In the genomic region with DNA sequence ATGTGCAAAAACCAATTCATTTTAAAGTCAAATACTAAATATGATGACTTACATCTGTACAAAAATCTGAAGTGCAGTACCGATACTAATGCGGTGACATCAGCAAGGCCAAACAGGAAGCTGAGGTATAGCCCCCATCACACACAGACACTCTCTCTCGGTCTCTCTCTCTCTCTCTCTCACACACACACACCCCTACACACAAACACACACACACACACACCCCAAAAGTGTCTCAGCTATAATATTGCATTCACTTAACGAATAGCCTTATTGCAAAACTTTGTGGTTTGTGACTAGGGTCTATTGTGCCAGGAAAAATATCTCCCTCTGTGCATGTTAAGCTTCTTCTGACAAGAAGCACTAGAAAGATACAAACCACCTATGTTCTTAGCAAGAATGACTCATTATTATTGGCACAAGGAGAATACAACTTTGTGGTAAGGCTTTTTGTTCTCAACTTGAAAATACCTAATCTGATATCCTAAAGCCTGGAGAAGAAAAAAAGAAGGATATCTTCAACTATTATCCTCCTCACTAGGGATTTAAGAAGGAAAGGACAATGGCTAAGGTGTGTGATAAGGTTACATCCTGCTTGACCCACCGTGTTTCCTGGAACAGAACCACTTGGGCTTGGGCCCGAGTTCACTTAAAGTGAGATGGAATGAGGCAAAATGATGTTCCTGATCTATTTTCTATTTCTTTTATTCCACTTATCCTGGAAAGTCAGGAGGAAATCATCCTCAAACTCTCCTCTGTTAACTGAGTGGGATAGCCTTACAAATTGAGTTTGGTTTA, we compare ENCODE assay signal across 8 cellular contexts.
A peak's percentile ranks its signal among the peaks of the same experiment; 100 is the strongest.
DNase-seq lines count a peak whose midpoint lies in the region; ATAC-seq and TF ChIP-seq lines count a peak whose summit lies in the region.

No MANE protein-coding gene starts in this region.

- H3K4me3 Mint-ChIP-seq in CD4-positive, CD25-positive, alpha-beta regulatory T cell, result peak overlapping the region; percentile 13 to 76 (median 58)
- H3K4me3 Mint-ChIP-seq in activated CD8-positive, alpha-beta T cell treated with anti-CD3 and anti-CD28 coated beads for 36 hours, result peak overlapping the region; percentile 34
- no peak overlapping the region for H3K4me3 Mint-ChIP-seq in progenitor cell of endocrine pancreas (ENCODE audit: low read depth)

- peak; percentile 90 to 93 for ATAC-seq in CD4-positive, CD25-positive, alpha-beta regulatory T cell (ENCODE audit: low read depth in 2 of 2)
- peak; percentile 85 for ATAC-seq in GM19468 (IDR thresholded peaks at IDR 0.05; ENCODE audit: extremely low read depth, unreplicated experiment)
- ATAC-seq in HG03571 (IDR thresholded peaks at IDR 0.05; ENCODE audit: unreplicated experiment), result peak; percentile 90
- peak; percentile 90 for ATAC-seq in activated CD8-positive, alpha-beta T cell treated with anti-CD3 and anti-CD28 coated beads for 36 hours

- peaks cover 0 to 3% (median 1%) of the 10 kb centered on the region in 7 donors for H3K9me3 Mint-ChIP-seq in CD4-positive, CD25-positive, alpha-beta regulatory T cell
- H3K9me3 Mint-ChIP-seq in activated CD8-positive, alpha-beta T cell treated with anti-CD3 and anti-CD28 coated beads for 36 hours, result peaks cover 2% of the 10 kb centered on the region
- no peaks in the 10 kb centered on the region for H3K9me3 Mint-ChIP-seq in progenitor cell of endocrine pancreas (ENCODE audit: low read depth)

- H3K27me3 ChIP-seq in CD4-positive, CD25-positive, alpha-beta regulatory T cell (ENCODE audit: control insufficient read depth, insufficient read depth, low read length), result no peaks in the 10 kb centered on the region

- CTCF ChIA-PET in activated CD8-positive, alpha-beta T cell treated with anti-CD3 and anti-CD28 coated beads for 36 hours (lab: Charles Lee), result interaction anchor here (0.9 to 2.0 kb wide), 4 partner anchors 20 to 99 kb away, joined by 3 to 5 read pairs (median 4); no protein-coding TSS in a partner anchor

- H3K27ac Mint-ChIP-seq in CD4-positive, CD25-positive, alpha-beta regulatory T cell, result peak overlapping the region; percentile 61 to 91 (median 88)
- peak overlapping the region; percentile 94 for H3K27ac Mint-ChIP-seq in activated CD8-positive, alpha-beta T cell treated with anti-CD3 and anti-CD28 coated beads for 36 hours
- H3K27ac Mint-ChIP-seq in progenitor cell of endocrine pancreas, result no peak overlapping the region

- no peaks in the 10 kb centered on the region for H3K9me3 ChIP-seq in CD4-positive, CD25-positive, alpha-beta regulatory T cell (ENCODE audit: control insufficient read depth in 2 of 2, low read length in 2 of 2)

- peak overlapping the region; percentile 64 for H3K4me3 ChIP-seq in CD4-positive, CD25-positive, alpha-beta regulatory T cell (ENCODE audit: low read depth, low read length)
- no peak overlapping the region for H3K4me3 ChIP-seq in fibroblast of pulmonary artery (replicated peaks; ENCODE audit: low read depth, low read length)

- POLR2A ChIA-PET in activated CD8-positive, alpha-beta T cell treated with anti-CD3 and anti-CD28 coated beads for 36 hours (lab: Charles Lee), result interaction anchor here (0.6 to 1.8 kb wide), 9 partner anchors 13 to 728 kb away, joined by 3 to 10 read pairs (median 4); a partner anchor contains a TSS

- peaks cover 7% of the 10 kb centered on the region for H3K36me3 Mint-ChIP-seq in CD4-positive, CD25-positive, alpha-beta regulatory T cell
- peaks cover 9% of the 10 kb centered on the region for H3K36me3 Mint-ChIP-seq in activated CD8-positive, alpha-beta T cell treated with anti-CD3 and anti-CD28 coated beads for 36 hours (ENCODE audit: low read depth)
- peaks cover 2% of the 10 kb centered on the region for H3K36me3 Mint-ChIP-seq in progenitor cell of endocrine pancreas (ENCODE audit: insufficient read depth)

- peaks cover 25% of the 10 kb centered on the region for H3K4me1 ChIP-seq in CD4-positive, CD25-positive, alpha-beta regulatory T cell (ENCODE audit: control insufficient read depth, insufficient read depth, low read length, poor library complexity, severe bottlenecking)

- peak; percentile 46 to 89 (median 81) for DNase-seq in CD4-positive, CD25-positive, alpha-beta regulatory T cell
- DNase-seq in activated CD8-positive, alpha-beta T cell treated with anti-CD3 and anti-CD28 coated beads for 36 hours, result peak; percentile 83
- DNase-seq in fibroblast of pulmonary artery (ENCODE audit: low read depth) (peak; percentile 98), midbrain (lab: John Stamatoyannopoulos, UW) (no peak), progenitor cell of endocrine pancreas (ENCODE audit: low spot score, unreplicated experiment) (no peak)
- peak; percentile 27 for DNase-seq in stimulated activated CD8-positive, alpha-beta memory T cell treated with anti-CD3 and anti-CD28 coated beads, Interleukin-12 subunit alpha, Interleukin-12 subunit beta, amount 100 ng/mL, for 4 hours (ENCODE audit: low read depth)

- peaks cover 38 to 60% (median 42%) of the 10 kb centered on the region in 4 donors for H3K4me1 Mint-ChIP-seq in CD4-positive, CD25-positive, alpha-beta regulatory T cell
- H3K4me1 Mint-ChIP-seq in activated CD8-positive, alpha-beta T cell treated with anti-CD3 and anti-CD28 coated beads for 36 hours (ENCODE audit: low read depth), result peaks cover 43% of the 10 kb centered on the region
- peaks cover 7% of the 10 kb centered on the region for H3K4me1 Mint-ChIP-seq in progenitor cell of endocrine pancreas (ENCODE audit: low read depth)

- peaks cover 6% of the 10 kb centered on the region for H3K27me3 Mint-ChIP-seq in CD4-positive, CD25-positive, alpha-beta regulatory T cell
- H3K27me3 Mint-ChIP-seq in activated CD8-positive, alpha-beta T cell treated with anti-CD3 and anti-CD28 coated beads for 36 hours, result peaks cover 2% of the 10 kb centered on the region
- peaks cover 6% of the 10 kb centered on the region for H3K27me3 Mint-ChIP-seq in progenitor cell of endocrine pancreas

- intact Hi-C loops in activated CD8-positive, alpha-beta T cell treated with anti-CD3 and anti-CD28 coated beads for 36 hours (cut with micrococcal nuclease), result loop anchor here (2.0 kb wide), 2 partner anchors 16 to 24 kb away; no protein-coding TSS in a partner anchor

- TF ChIP-seq CTCF in activated CD8-positive, alpha-beta T cell treated with anti-CD3 and anti-CD28 coated beads for 36 hours (IDR thresholded peaks at IDR 0.05), result no peak
- no peak for TF ChIP-seq CTCF in fibroblast of pulmonary artery (IDR thresholded peaks at IDR 0.05; ENCODE audit: low read length, missing control alignments)
- TF ChIP-seq CTCF in progenitor cell of endocrine pancreas (IDR thresholded peaks at IDR 0.05; ENCODE audit: unreplicated experiment), result no peak

- peak overlapping the region; percentile 77 for H3K27ac ChIP-seq in CD4-positive, CD25-positive, alpha-beta regulatory T cell (ENCODE audit: insufficient read depth, low read length, poor library complexity, severe bottlenecking)

- peaks cover 7% of the 10 kb centered on the region for H3K36me3 ChIP-seq in CD4-positive, CD25-positive, alpha-beta regulatory T cell (ENCODE audit: control insufficient read depth, insufficient read depth, low read length)

Comparison
In these comparisons a context has a peak if more than half of its experiments do, and no peak if none do; other contexts are left out.
1. DNase-seq: peak in CD4-positive, CD25-positive, alpha-beta regulatory T cell (3 of 3), activated CD8-positive, alpha-beta T cell treated with anti-CD3 and anti-CD28 coated beads for 36 hours (single experiment), fibroblast of pulmonary artery (single experiment) and stimulated activated CD8-positive, alpha-beta memory T cell treated with anti-CD3 and anti-CD28 coated beads, Interleukin-12 subunit alpha, Interleukin-12 subunit beta, amount 100 ng/mL, for 4 hours (single experiment); none in midbrain (single experiment) and progenitor cell of endocrine pancreas (single experiment).
2. Peak in every context shown above with its lines, with median percentiles within 50 percentile points of each other: ATAC-seq.